In genomic region chr12:18907793-18908580, GRCh38 we compare ENCODE assay signal across 1 cellular context.
TF ChIP-seq lines count a peak whose summit lies in the region.

No MANE protein-coding gene starts in this region.

TF ChIP-seq in GM23338, 12 proteins besides CTCF, POLR2A, EP300 and RAD21:
- no peak for TF ChIP-seq ZNF331 (CRISPR knock-in tag; IDR thresholded peaks at IDR 0.05; ENCODE audit: low read depth)
- TF ChIP-seq ZNF114 (CRISPR knock-in tag; IDR thresholded peaks at IDR 0.05), result no peak
- no peak for TF ChIP-seq EZH2phosphoT487 (IDR thresholded peaks at IDR 0.05; ENCODE audit: unreplicated experiment)
